Comparison of ENCODE assay signal across 20 cellular contexts in genomic region chr10:106636781-106637491, GRCh38.
DNase-seq lines count a peak whose midpoint lies in the region; ATAC-seq and TF ChIP-seq lines count a peak whose summit lies in the region.
"Had no signal": no experiment of that assay in that cellular context is flagged by ENCODE, and none has a peak within 500 bp of the region (broad histone marks: within the 10 kb centered on the region; RNA-seq: fewer than 3 reads in every experiment).

No MANE protein-coding gene starts in this region.

- H3K4me1 Mint-ChIP-seq in activated T-helper 1 cell treated with anti-CD3 and anti-CD28 coated beads, Interleukin-12 subunit alpha, Interleukin-12 subunit beta, Interleukin-2, Interleukin-4 antibody, amounts not matched to agents 30 ng/mL and 10 ng/mL and 1 ng/mL, durations not matched to agents 14 hours and 24 hours and 36 hours (ENCODE audit: low read depth): no peaks in the 10 kb centered on the region
- H3K4me1 Mint-ChIP-seq: CD4-positive, CD25-positive, alpha-beta regulatory T cell had no signal

- no peaks in the 10 kb centered on the region for H3K27me3 ChIP-seq in left lung

- no peak overlapping the region for H3K4me3 Mint-ChIP-seq in activated T-helper 1 cell treated with anti-CD3 and anti-CD28 coated beads, Interleukin-12 subunit alpha, Interleukin-12 subunit beta, Interleukin-2, Interleukin-4 antibody, amounts not matched to agents 30 ng/mL and 10 ng/mL and 1 ng/mL, durations not matched to agents 14 hours and 24 hours and 36 hours
- H3K4me3 Mint-ChIP-seq: CD4-positive, CD25-positive, alpha-beta regulatory T cell had no signal

- H3K4me3 ChIP-seq in epithelial cell of proximal tubule (ENCODE audit: low read depth, low read length) (no peak overlapping the region), left lung (no peak overlapping the region)
- H3K4me3 ChIP-seq: GM23248 had no signal

- no peak overlapping the region for H3K27ac Mint-ChIP-seq in activated T-helper 1 cell treated with anti-CD3 and anti-CD28 coated beads, Interleukin-12 subunit alpha, Interleukin-12 subunit beta, Interleukin-2, Interleukin-4 antibody, amounts not matched to agents 30 ng/mL and 10 ng/mL and 1 ng/mL, durations not matched to agents 14 hours and 24 hours and 36 hours
- H3K27ac Mint-ChIP-seq: CD4-positive, CD25-positive, alpha-beta regulatory T cell had no signal

- H3K9me3 ChIP-seq in left lung: no peaks in the 10 kb centered on the region

- ATAC-seq in left ventricle myocardium superior (peak; percentile 73), Right ventricle myocardium inferior (no peak), left lung (peak; percentile 24)
- ATAC-seq: HCT116 had no signal

- H3K4me1 ChIP-seq in left lung: no peaks in the 10 kb centered on the region

- no peak for DNase-seq in left ventricle myocardium superior
- no peak for DNase-seq in Right ventricle myocardium inferior (ENCODE audit: missing footprints)
- peak; percentile 91 for DNase-seq in epithelial cell of proximal tubule (ENCODE audit: low read depth)
- no peak for DNase-seq in left lung
- no peak for DNase-seq in NCI-H526 treated with DMSO at 0.1 percent for 48 hours (lab: John Stamatoyannopoulos, UW)
- no peak for DNase-seq in NCI-H748 treated with DMSO at 0.1 percent for 48 hours (lab: John Stamatoyannopoulos, UW)
- no peak for DNase-seq in activated T-helper 1 cell treated with anti-CD3 and anti-CD28 coated beads, Interleukin-12 subunit alpha, Interleukin-12 subunit beta, Interleukin-2, Interleukin-4 antibody, amounts not matched to agents 30 ng/mL and 10 ng/mL and 1 ng/mL, durations not matched to agents 14 hours and 24 hours and 36 hours (ENCODE audit: low spot score)
- DNase-seq: 8988T; CD4-positive, CD25-positive, alpha-beta regulatory T cell; DMS79; GM23248; Karpas-422; NCI-H1694; NCI-H2081; NCI-H2171; NCI-H345; NCI-H524 treated with DMSO at 0.1 percent for 48 hours; OCI-M1; Right ventricle myocardium superior had no signal

- no peaks in the 10 kb centered on the region for H3K9me3 Mint-ChIP-seq in activated T-helper 1 cell treated with anti-CD3 and anti-CD28 coated beads, Interleukin-12 subunit alpha, Interleukin-12 subunit beta, Interleukin-2, Interleukin-4 antibody, amounts not matched to agents 30 ng/mL and 10 ng/mL and 1 ng/mL, durations not matched to agents 14 hours and 24 hours and 36 hours

- TF ChIP-seq CTCF in epithelial cell of proximal tubule (conservative IDR thresholded peaks at IDR 0.05; ENCODE audit: low read depth, low read length) (no peak), left lung (IDR thresholded peaks at IDR 0.05) (no peak)

- intact Hi-C loops in left ventricle myocardium superior (cut with micrococcal nuclease): no loop called here
- intact Hi-C loops in Right ventricle myocardium inferior (cut with DNase I): no loop called here
- intact Hi-C loops in left lung (cut with DNase I): no loop called here
- intact Hi-C loops in activated T-helper 1 cell treated with anti-CD3 and anti-CD28 coated beads, Interleukin-12 subunit alpha, Interleukin-12 subunit beta, Interleukin-2, Interleukin-4 antibody, amounts not matched to agents 30 ng/mL and 10 ng/mL and 1 ng/mL, durations not matched to agents 14 hours and 24 hours and 36 hours (cut with micrococcal nuclease): no loop called here

- no peaks in the 10 kb centered on the region for H3K36me3 Mint-ChIP-seq in activated T-helper 1 cell treated with anti-CD3 and anti-CD28 coated beads, Interleukin-12 subunit alpha, Interleukin-12 subunit beta, Interleukin-2, Interleukin-4 antibody, amounts not matched to agents 30 ng/mL and 10 ng/mL and 1 ng/mL, durations not matched to agents 14 hours and 24 hours and 36 hours (ENCODE audit: low read depth)
- H3K36me3 Mint-ChIP-seq: CD4-positive, CD25-positive, alpha-beta regulatory T cell had no signal

- no peak overlapping the region for H3K27ac ChIP-seq in left lung
- H3K27ac ChIP-seq: GM23248 had no signal

- H3K36me3 ChIP-seq in left lung: no peaks in the 10 kb centered on the region

- no peaks in the 10 kb centered on the region for H3K27me3 Mint-ChIP-seq in activated T-helper 1 cell treated with anti-CD3 and anti-CD28 coated beads, Interleukin-12 subunit alpha, Interleukin-12 subunit beta, Interleukin-2, Interleukin-4 antibody, amounts not matched to agents 30 ng/mL and 10 ng/mL and 1 ng/mL, durations not matched to agents 14 hours and 24 hours and 36 hours (ENCODE audit: insufficient read depth)
- H3K27me3 Mint-ChIP-seq: CD4-positive, CD25-positive, alpha-beta regulatory T cell had no signal
